Comparison of ENCODE assay signal across 8 cellular contexts in the genomic region with DNA sequence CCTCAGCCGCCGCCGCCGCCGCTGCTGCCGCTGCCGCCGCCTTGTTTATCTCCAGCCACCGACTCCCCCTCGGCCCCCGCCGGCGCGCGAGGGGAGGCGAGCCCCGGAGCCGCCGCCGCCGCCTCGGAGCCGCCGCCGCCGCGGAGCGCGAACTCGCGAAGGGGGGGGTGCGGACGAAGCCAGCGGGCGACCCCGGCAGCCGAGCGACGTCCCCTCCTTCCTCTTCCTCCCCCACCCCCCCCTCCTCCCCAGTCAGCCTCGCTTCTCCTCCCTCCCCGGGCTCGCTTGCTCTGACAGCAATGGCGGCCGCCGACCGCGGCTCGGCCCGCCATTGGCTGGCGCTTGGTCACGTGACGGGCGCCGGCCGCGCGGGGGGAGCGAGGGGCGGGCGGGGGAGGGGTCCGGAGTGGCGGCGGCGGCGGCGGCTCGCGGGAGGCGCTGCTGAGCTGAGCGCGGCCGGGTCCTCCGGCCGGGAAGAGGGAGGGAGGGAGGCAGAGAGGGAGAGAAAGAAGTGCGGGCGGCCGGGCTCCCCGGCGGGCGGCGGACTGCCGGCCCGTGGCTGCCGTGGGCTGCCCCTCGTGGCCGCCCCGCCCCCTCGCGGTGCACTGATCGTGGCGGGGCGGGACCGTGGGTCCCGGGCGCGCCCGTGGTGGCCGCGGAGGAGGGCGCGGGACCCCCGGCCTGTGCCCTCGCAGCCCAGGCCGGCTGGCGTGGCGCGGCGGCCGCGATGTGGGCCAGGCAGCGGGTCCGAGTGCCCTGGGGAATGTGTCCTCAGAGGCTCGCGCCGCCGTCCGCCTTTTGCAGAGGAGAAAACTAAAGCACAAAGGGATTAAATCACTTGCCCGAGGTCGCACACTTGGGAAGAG. TPM values are rescaled to one million over a fixed set of nuclear protein-coding genes. Genes with fewer than 3 reads are reported as not detected.
A peak's percentile ranks its signal among the peaks of the same experiment; 100 is the strongest.
DNase-seq lines count a peak whose midpoint lies in the region; ATAC-seq, FAIRE-seq and TF ChIP-seq lines count a peak whose summit lies in the region.

MED13L (minus strand) TSS at position 301 of the 866 bp plus-strand sequence. CDS start 562 bp downstream, outside the sequence.

- H2BK120ac ChIP-seq in H1 (replicated peaks; ENCODE audit: low read depth, low read length) (no peak within 1 kb of the TSS), mesendoderm (ENCODE audit: low read depth, low read length) (peak within 1 kb of the TSS; percentile 99)

- H3K14ac ChIP-seq in H1 (ENCODE audit: insufficient read length): no peak within 1 kb of the TSS

- H3K9ac ChIP-seq in H1 (replicated peaks in 1 of 4; ENCODE audit: extremely low read depth in 1 of 4, low read depth in 3 of 4, low read length in 3 of 4) (peak within 1 kb of the TSS; percentile 58 to 99 (median 73); a peak in 6 of 7 replicates), mesendoderm (ENCODE audit: low read length) (peak within 1 kb of the TSS; percentile 94)

- H2AFZ ChIP-seq in H1 (ENCODE audit: low read length): peak within 1 kb of the TSS; percentile 53; the same call in 1 of the 2 replicates

- H4K91ac ChIP-seq in H1 (replicated peaks; ENCODE audit: insufficient read length, low read length): no peak within 1 kb of the TSS

- H3K36me3 ChIP-seq in CD4-positive, alpha-beta memory T cell (ENCODE audit: insufficient read depth, low read length): no peaks in the 10 kb centered on the region
- H3K36me3 ChIP-seq in H1 (ENCODE audit: control insufficient read depth in 2 of 4, insufficient read depth in 4 of 4, low read length in 3 of 4) (no peaks in the 10 kb centered on the region), mesendoderm (ENCODE audit: control insufficient read depth, insufficient read depth, low read length) (no peaks in the 10 kb centered on the region)

- H3K23me2 ChIP-seq in H1 (ENCODE audit: low read depth, low read length): peaks cover 10% of the 10 kb centered on the region; the same call in 1 of the 2 replicates

- H3K4me3 Mint-ChIP-seq in CD4-positive, alpha-beta memory T cell: peak within 1 kb of the TSS; percentile 90 to 98 (median 96)
- peak within 1 kb of the TSS; percentile 94 for H3K4me3 Mint-ChIP-seq in activated CD8-positive, alpha-beta memory T cell treated with anti-CD3 and anti-CD28 coated beads, Interleukin-2, amount 10 ng/mL, durations not matched to agents 7 days and 5 days

- H3K18ac ChIP-seq in H1 (ENCODE audit: extremely low read depth, low read length) (peak within 1 kb of the TSS; percentile 89), mesendoderm (ENCODE audit: low read length) (peak within 1 kb of the TSS; percentile 100)

- TF ChIP-seq CTCF in H1 (IDR thresholded peaks at IDR 0.05; ENCODE audit: control extremely low read depth in 1 of 3, insufficient read depth in 1 of 3, low read depth in 1 of 3, low read length in 3 of 3): peak in 1 of 3 experiments; percentile 8; a peak in 1 of 4 replicates

- no peaks in the 10 kb centered on the region for H3K9me3 ChIP-seq in CD4-positive, alpha-beta memory T cell (ENCODE audit: control insufficient read depth in 1 of 2, low read length in 2 of 2)
- H3K9me3 ChIP-seq in H1 (ENCODE audit: insufficient read depth in 2 of 2, low read depth in 1 of 2, low read length in 1 of 2): no peaks in the 10 kb centered on the region

- peaks cover 0 to 14% of the 10 kb centered on the region in 2 donors for H3K36me3 Mint-ChIP-seq in CD4-positive, alpha-beta memory T cell
- H3K36me3 Mint-ChIP-seq in activated CD8-positive, alpha-beta memory T cell treated with anti-CD3 and anti-CD28 coated beads, Interleukin-2, amount 10 ng/mL, durations not matched to agents 7 days and 5 days: peaks cover 8% of the 10 kb centered on the region

- peak; percentile 87 to 95 (median 91) for DNase-seq in CD4-positive, alpha-beta memory T cell
- DNase-seq in HK-2 (ENCODE audit: unreplicated experiment) (peak; percentile 91), NOMO-1 treated with DMSO at 0.1 percent for 48 hours (lab: John Stamatoyannopoulos, UW; ENCODE audit: unreplicated experiment) (peak; percentile 82), H1 (ENCODE audit: low read depth in 1 of 2, low spot score in 2 of 2) (peak; percentile 47 to 87), mesendoderm (peak; percentile 94)
- peak; percentile 89 for DNase-seq in activated CD8-positive, alpha-beta memory T cell treated with anti-CD3 and anti-CD28 coated beads, Interleukin-2, amount 10 ng/mL, durations not matched to agents 7 days and 5 days
- peak; percentile 89 for DNase-seq in stimulated activated CD8-positive, alpha-beta memory T cell treated with anti-CD3 and anti-CD28 coated beads, Interleukin-12 subunit alpha, Interleukin-12 subunit beta, amount 100 ng/mL, for 4 hours (ENCODE audit: low read depth)

- no peaks in the 10 kb centered on the region for H3K9me3 Mint-ChIP-seq in CD4-positive, alpha-beta memory T cell
- no peaks in the 10 kb centered on the region for H3K9me3 Mint-ChIP-seq in activated CD8-positive, alpha-beta memory T cell treated with anti-CD3 and anti-CD28 coated beads, Interleukin-2, amount 10 ng/mL, durations not matched to agents 7 days and 5 days (ENCODE audit: low read depth)

- no peak within 1 kb of the TSS for H2BK20ac ChIP-seq in H1 (ENCODE audit: low read length)

- no peak within 1 kb of the TSS for H3K4ac ChIP-seq in H1 (replicated peaks; ENCODE audit: insufficient read length, low read depth, low read length)
- peak within 1 kb of the TSS; percentile 98 for H3K4ac ChIP-seq in mesendoderm (ENCODE audit: low read depth, low read length)

- CTCF ChIA-PET in CD4-positive, alpha-beta memory T cell (lab: Charles Lee; ENCODE audit: partially characterized antibody): interaction anchor here (0.8 to 1.3 kb wide), 5 partner anchors 42 to 432 kb away, joined by 3 to 7 read pairs (median 3); no protein-coding TSS in a partner anchor
- CTCF ChIA-PET in activated CD8-positive, alpha-beta memory T cell treated with anti-CD3 and anti-CD28 coated beads, Interleukin-2, amount 10 ng/mL, durations not matched to agents 7 days and 5 days (lab: Charles Lee): interaction anchor here (0.9 to 1.9 kb wide), 4 partner anchors 37 to 322 kb away, joined by 3 to 7 read pairs (median 4); no protein-coding TSS in a partner anchor
- CTCF ChIA-PET in H1 (lab: Charles Lee; ENCODE audit: partially characterized antibody): interaction anchor here (0.6 to 1.4 kb wide), 12 partner anchors 59 to 412 kb away, joined by 3 to 6 read pairs (median 4); no protein-coding TSS in a partner anchor

- H3K79me2 ChIP-seq in H1 (ENCODE audit: control insufficient read depth in 1 of 2, insufficient read depth in 2 of 2, low read length in 2 of 2): peaks cover 9 to 41% of the 10 kb centered on the region in 2 experiments; a peak in 3 of 4 replicates
- peaks cover 27% of the 10 kb centered on the region for H3K79me2 ChIP-seq in mesendoderm (ENCODE audit: control insufficient read depth, insufficient read depth, low read length)

- POLR2A ChIA-PET in CD4-positive, alpha-beta memory T cell (lab: Charles Lee; ENCODE audit: partially characterized antibody): interaction anchor here (0.6 to 1.1 kb wide), 3 partner anchors 25 to 323 kb away, joined by 3 to 4 read pairs (median 3); no protein-coding TSS in a partner anchor
- POLR2A ChIA-PET in H1 (lab: Charles Lee; ENCODE audit: partially characterized antibody): interaction anchor here (1.0 to 1.4 kb wide), 5 partner anchors 11 to 229 kb away, joined by 3 to 4 read pairs (median 3); no protein-coding TSS in a partner anchor

- peak within 1 kb of the TSS; percentile 73; the same call in 1 of the 2 replicates for H2BK12ac ChIP-seq in H1 (ENCODE audit: low read depth, low read length)

- peaks cover 29 to 61% (median 38%) of the 10 kb centered on the region in 4 donors for H3K4me1 Mint-ChIP-seq in CD4-positive, alpha-beta memory T cell
- H3K4me1 Mint-ChIP-seq in activated CD8-positive, alpha-beta memory T cell treated with anti-CD3 and anti-CD28 coated beads, Interleukin-2, amount 10 ng/mL, durations not matched to agents 7 days and 5 days: peaks cover 36% of the 10 kb centered on the region

- H4K5ac ChIP-seq in H1 (ENCODE audit: insufficient read length, low read depth, low read length): peak within 1 kb of the TSS; percentile 70
- peak within 1 kb of the TSS; percentile 21 for H4K5ac ChIP-seq in mesendoderm (ENCODE audit: low read length)

- peak; percentile 27 to 28 for TF ChIP-seq POLR2A in H1 (IDR thresholded peaks at IDR 0.05; ENCODE audit: control extremely low read depth in 1 of 2, low read depth in 2 of 2, low read length in 2 of 2)

- peak within 1 kb of the TSS; percentile 36 to 73 for H3K4me3 ChIP-seq in CD4-positive, alpha-beta memory T cell (ENCODE audit: low read length in 2 of 2)
- H3K4me3 ChIP-seq in H1 (ENCODE audit: extremely low read depth in 1 of 4, insufficient read depth in 2 of 4, low read depth in 3 of 4, low read length in 4 of 4) (peak within 1 kb of the TSS; percentile 89 to 97 (median 92)), mesendoderm (ENCODE audit: low read length) (peak within 1 kb of the TSS; percentile 96)

- H3K79me1 ChIP-seq in H1 (ENCODE audit: low read depth, low read length) (no peaks in the 10 kb centered on the region), mesendoderm (ENCODE audit: low read length) (no peaks in the 10 kb centered on the region)

- 1% methylated on average over 20 of the region's 119 CpGs; no CpG with 5 or more reads in 1 of the 2 experiments for WGBS in H1 (ENCODE audit: extremely low coverage in 1 of 2, insufficient coverage in 1 of 2, insufficient read length in 1 of 2, insufficient replicate concordance in 2 of 2, low coverage in 1 of 2, low lambda C conversion rate in 2 of 2, missing lambda C conversion rate in 1 of 2), 2 experiments
- no CpG with 5 or more reads among the region's 119 CpGs for WGBS in mesendoderm (ENCODE audit: extremely low coverage, insufficient coverage, low lambda C conversion rate)

- H3K56ac ChIP-seq in H1 (replicated peaks; ENCODE audit: insufficient read length, low read depth, low read length) (peak within 1 kb of the TSS; percentile 2), mesendoderm (ENCODE audit: low read length) (peak within 1 kb of the TSS; percentile 91)

- intact Hi-C loops in CD4-positive, alpha-beta memory T cell (cut with micrococcal nuclease): loop anchor here (1.0 to 10.0 kb wide), 9 partner anchors 40 to 537 kb away; partner anchors contain the start of genes MAP1LC3B2, RNFT2 and SPRING1

- no peaks in the 10 kb centered on the region for H3K27me3 Mint-ChIP-seq in CD4-positive, alpha-beta memory T cell
- no peaks in the 10 kb centered on the region for H3K27me3 Mint-ChIP-seq in activated CD8-positive, alpha-beta memory T cell treated with anti-CD3 and anti-CD28 coated beads, Interleukin-2, amount 10 ng/mL, durations not matched to agents 7 days and 5 days

- FAIRE-seq in H1 (lab: Jason Lieb, UNC): no peak

- no peaks in the 10 kb centered on the region for H3K27me3 ChIP-seq in CD4-positive, alpha-beta memory T cell (ENCODE audit: insufficient read depth, low read length)
- H3K27me3 ChIP-seq in H1 (replicated peaks in 1 of 4; ENCODE audit: control insufficient read depth in 3 of 4, extremely low read depth in 1 of 4, insufficient read depth in 3 of 4, low read length in 3 of 4): no peaks in the 10 kb centered on the region
- no peaks in the 10 kb centered on the region for H3K27me3 ChIP-seq in mesendoderm (ENCODE audit: insufficient read depth, low read length, poor library complexity)

- H4K20me1 ChIP-seq in H1 (replicated peaks in 1 of 2; ENCODE audit: control insufficient read depth in 1 of 2, insufficient read depth in 2 of 2, low read length in 2 of 2): peaks cover 0 to 7% of the 10 kb centered on the region in 2 experiments

- H3K23ac ChIP-seq in H1 (ENCODE audit: insufficient read length) (no peak within 1 kb of the TSS), mesendoderm (ENCODE audit: low read length) (no peak within 1 kb of the TSS)

- H3K4me2 ChIP-seq in H1 (ENCODE audit: insufficient read depth in 1 of 2, low read depth in 2 of 2, low read length in 2 of 2) (peak within 1 kb of the TSS; percentile 73 to 77), mesendoderm (ENCODE audit: low read length) (peak within 1 kb of the TSS; percentile 63)

- H3K4me1 ChIP-seq in CD4-positive, alpha-beta memory T cell (ENCODE audit: insufficient read depth, low read length): peaks cover 40% of the 10 kb centered on the region
- H3K4me1 ChIP-seq in H1 (replicated peaks in 1 of 4; ENCODE audit: control insufficient read depth in 3 of 4, insufficient read depth in 4 of 4, low read length in 3 of 4) (peaks cover 2 to 12% (median 7%) of the 10 kb centered on the region in 4 experiments; a peak in 4 of 7 replicates), mesendoderm (ENCODE audit: control insufficient read depth, low read depth, low read length) (peaks cover 7% of the 10 kb centered on the region)

- H3K27ac Mint-ChIP-seq in CD4-positive, alpha-beta memory T cell: peak within 1 kb of the TSS; percentile 89 to 97 (median 93)
- peak within 1 kb of the TSS; percentile 89 for H3K27ac Mint-ChIP-seq in activated CD8-positive, alpha-beta memory T cell treated with anti-CD3 and anti-CD28 coated beads, Interleukin-2, amount 10 ng/mL, durations not matched to agents 7 days and 5 days

- H2BK15ac ChIP-seq in H1 (ENCODE audit: low read length) (0 out of 2 replicates have a peak within 1 kb of the TSS, but pooled peaks have one; percentile 33), mesendoderm (replicated peaks; ENCODE audit: low read depth) (peak within 1 kb of the TSS; percentile 99)

- H3K27ac ChIP-seq in CD4-positive, alpha-beta memory T cell (ENCODE audit: low read depth, low read length): peak within 1 kb of the TSS; percentile 51
- H3K27ac ChIP-seq in H1 (ENCODE audit: low read depth, low read length) (peak within 1 kb of the TSS; percentile 69; the same call in 1 of the 2 replicates), mesendoderm (ENCODE audit: low read depth, low read length) (peak within 1 kb of the TSS; percentile 93)

- H2BK5ac ChIP-seq in H1 (ENCODE audit: low read depth, low read length) (no peak within 1 kb of the TSS; the same call in none of the 2 replicates), mesendoderm (ENCODE audit: low read length) (peak within 1 kb of the TSS; percentile 54)

- no peak within 1 kb of the TSS for H2AK5ac ChIP-seq in H1 (ENCODE audit: low read depth, low read length)
- H2AK5ac ChIP-seq in mesendoderm (ENCODE audit: low read length): no peak within 1 kb of the TSS

- ATAC-seq in GM19452 (IDR thresholded peaks at IDR 0.05; ENCODE audit: unreplicated experiment): peak; percentile 83
- peak; percentile 86 for ATAC-seq in activated CD8-positive, alpha-beta memory T cell treated with anti-CD3 and anti-CD28 coated beads, Interleukin-2, amount 10 ng/mL, durations not matched to agents 7 days and 5 days

- TF ChIP-seq EP300 in H1 (IDR thresholded peaks at IDR 0.05; ENCODE audit: borderline replicate concordance in 1 of 2, low read depth in 2 of 2, low read length in 2 of 2): no peak

- H4K8ac ChIP-seq in H1 (ENCODE audit: extremely low read depth, insufficient read depth, low read length) (peak within 1 kb of the TSS; percentile 90), mesendoderm (ENCODE audit: low read depth, low read length) (peak within 1 kb of the TSS; percentile 93)

- peak; percentile 48 to 50 for TF ChIP-seq RAD21 in H1 (IDR thresholded peaks at IDR 0.05 in 1 of 2, conservative IDR thresholded peaks at IDR 0.05 in 1 of 2; ENCODE audit: low read depth in 2 of 2, low read length in 2 of 2)

RNA-seq across cellular contexts. Expression of gene MED13L, which starts in this region (rescaled TPM):
- 100 to 1,000 TPM; 150 to 156 TPM for total RNA-seq in CD4-positive, alpha-beta memory T cell
- polyA plus RNA-seq in CD4-positive, alpha-beta memory T cell: 10 to 100 TPM in 1 of 2 donors, 1 to 10 TPM in 1; 3.8 to 12.4 TPM
- 10 to 100 TPM; 65.1 to 74.4 TPM for total RNA-seq in activated CD8-positive, alpha-beta memory T cell treated with anti-CD3 and anti-CD28 coated beads, Interleukin-2, amount 10 ng/mL, durations not matched to agents 7 days and 5 days
- 49.0 and 51.7 TPM in 2 replicates for total RNA-seq in H1 (2021; fragmentation: NEBNext Ultra II Directional; extraction: Animal tissue kit (Norgen Biotek cat#: 25700))
- polyA plus RNA-seq in H1 (2011; rRNA removed): 14.7 and 15.9 TPM in 2 replicates
- polyA plus RNA-seq in H1 (2011; cell fraction: cytosol; rRNA removed): 16.0 TPM
- polyA plus RNA-seq in H1 (2011; cell fraction: nucleus; rRNA removed): 42.0 TPM
- polyA plus RNA-seq in H1 (2012, experiment 1 of 2): 12.7 to 18.3 TPM (median 15.3 TPM) in 4 replicates
- 1.4 TPM for polyA plus RNA-seq in H1 (2012, experiment 2 of 2)
- polyA plus RNA-seq in H1 (2013, experiment 1 of 2): 13.5 TPM
- 12.2 TPM for polyA plus RNA-seq in H1 (2013, experiment 2 of 2)
- polyA minus RNA-seq in H1 (2011; rRNA and poly(A)+ RNA removed): 108 and 121 TPM in 2 replicates
- polyA minus RNA-seq in H1 (2011; cell fraction: cytosol; rRNA and poly(A)+ RNA removed): 37.8 TPM
- 231 TPM for polyA minus RNA-seq in H1 (2011; cell fraction: nucleus; rRNA and poly(A)+ RNA removed)
- 25.0 TPM for polyA plus RNA-seq in mesendoderm (2013, experiment 1 of 2)
- polyA plus RNA-seq in mesendoderm (2013, experiment 2 of 2): 25.0 TPM

Comparison
In these comparisons a context has a peak if more than half of its experiments do, and no peak if none do; other contexts are left out.
1. Peak in every context shown above with its lines: DNase-seq, ATAC-seq, H3K4me3 ChIP-seq and H3K27ac ChIP-seq.